In the genomic region with DNA sequence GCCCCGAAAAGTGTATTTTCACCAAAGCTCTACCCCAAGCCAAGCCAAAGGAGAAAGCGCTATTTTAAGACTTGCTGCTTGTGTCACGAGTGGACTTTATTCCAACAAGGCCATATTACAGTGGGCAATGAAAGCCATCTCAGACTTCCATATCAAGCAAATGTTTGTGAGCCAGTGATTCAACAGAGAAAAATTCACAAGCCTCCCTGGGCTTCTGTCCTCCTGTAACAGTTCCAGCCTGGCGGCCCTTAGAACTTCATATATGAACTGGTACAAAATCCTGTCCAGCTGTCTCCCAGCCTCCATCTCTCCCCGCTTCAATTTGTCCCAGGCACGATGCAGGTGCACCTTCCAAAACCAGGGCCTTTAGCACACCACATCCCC, we compare ENCODE assay signal across 12 cellular contexts. TPM values are rescaled to one million over a fixed set of nuclear protein-coding genes. Genes with fewer than 3 reads are reported as not detected.
A peak's percentile ranks its signal among the peaks of the same experiment; 100 is the strongest.
DNase-seq lines count a peak whose midpoint lies in the region; ATAC-seq and TF ChIP-seq lines count a peak whose summit lies in the region.
"Had no signal": no experiment of that assay in that cellular context is flagged by ENCODE, and none has a peak within 500 bp of the region (broad histone marks: within the 10 kb centered on the region; RNA-seq: fewer than 3 reads in every experiment).

No MANE protein-coding gene starts in this region.

- no peak overlapping the region for H3K27ac Mint-ChIP-seq in CD8-positive, alpha-beta memory T cell
- H3K27ac Mint-ChIP-seq: progenitor cell of endocrine pancreas had no signal

- peaks cover 0 to 4% of the 10 kb centered on the region in 2 donors for H3K27me3 Mint-ChIP-seq in CD8-positive, alpha-beta memory T cell
- H3K27me3 Mint-ChIP-seq: progenitor cell of endocrine pancreas had no signal

- peaks cover 0 to 32% (median 20%) of the 10 kb centered on the region in 3 donors for H3K4me1 ChIP-seq in gastroesophageal sphincter
- H3K4me1 ChIP-seq in CD8-positive, alpha-beta memory T cell (ENCODE audit: insufficient read depth, low read length), result no peaks in the 10 kb centered on the region
- peaks cover 8% of the 10 kb centered on the region for H3K4me1 ChIP-seq in HAP-1
- H3K4me1 ChIP-seq in Karpas-422 (ENCODE audit: low read length), result no peaks in the 10 kb centered on the region

- no peak overlapping the region for H2AFZ ChIP-seq in Karpas-422 (ENCODE audit: low read length)

- TF ChIP-seq CTCF in gastroesophageal sphincter (IDR thresholded peaks at IDR 0.05) (no peak), omental fat pad (IDR thresholded peaks at IDR 0.05) (no peak)

- 29 to 40% methylated on average over 6 of the region's 6 CpGs for WGBS in gastroesophageal sphincter (ENCODE audit: low coverage in 1 of 2), 2 donors

- H3K36me3 ChIP-seq in MG63 (no peaks in the 10 kb centered on the region), gastroesophageal sphincter (no peaks in the 10 kb centered on the region), HAP-1 (replicated peaks) (no peaks in the 10 kb centered on the region), Karpas-422 (ENCODE audit: insufficient read depth, low read length) (no peaks in the 10 kb centered on the region)
- no peaks in the 10 kb centered on the region for H3K36me3 ChIP-seq in CD8-positive, alpha-beta memory T cell (ENCODE audit: insufficient read depth, low read length)

- H3K79me2 ChIP-seq in Karpas-422 (ENCODE audit: low read length), result no peaks in the 10 kb centered on the region

- no peak overlapping the region for H3K4me2 ChIP-seq in Karpas-422 (ENCODE audit: low read depth, low read length, poor library complexity, severe bottlenecking)

- H3K9me3 ChIP-seq in MG63 (no peaks in the 10 kb centered on the region), gastroesophageal sphincter (no peaks in the 10 kb centered on the region), HAP-1 (no peaks in the 10 kb centered on the region), Karpas-422 (ENCODE audit: low read length) (no peaks in the 10 kb centered on the region)
- H3K9me3 ChIP-seq in CD8-positive, alpha-beta memory T cell (ENCODE audit: low read length), result no peaks in the 10 kb centered on the region

- POLR2A ChIA-PET in CD8-positive, alpha-beta memory T cell (lab: Charles Lee), result no interaction called here

- no peaks in the 10 kb centered on the region for H3K4me1 Mint-ChIP-seq in CD8-positive, alpha-beta memory T cell

- H3K27me3 ChIP-seq in MG63, result no peaks in the 10 kb centered on the region
- no peaks in the 10 kb centered on the region for H3K27me3 ChIP-seq in gastroesophageal sphincter
- no peaks in the 10 kb centered on the region for H3K27me3 ChIP-seq in CD8-positive, alpha-beta memory T cell (ENCODE audit: insufficient read depth, low read length, poor library complexity, severe bottlenecking)
- H3K27me3 ChIP-seq in HAP-1 (ENCODE audit: low read depth), result no peaks in the 10 kb centered on the region
- H3K27me3 ChIP-seq in Karpas-422 (ENCODE audit: low read length), result no peaks in the 10 kb centered on the region

- H3K4me3 ChIP-seq in MG63 (no peak overlapping the region), gastroesophageal sphincter (no peak overlapping the region), HAP-1 (no peak overlapping the region), Karpas-422 (ENCODE audit: low read length) (no peak overlapping the region)
- no peak overlapping the region for H3K4me3 ChIP-seq in CD8-positive, alpha-beta memory T cell (ENCODE audit: low read length)

- CTCF ChIA-PET in CD8-positive, alpha-beta memory T cell (lab: Charles Lee), result no interaction called here

- H3K9ac ChIP-seq in Karpas-422 (ENCODE audit: low read length), result no peak overlapping the region

- in situ Hi-C loops in HAP-1 (cut with MboI; ENCODE audit: low sequenced_read_pairs), result no loop called here

- no peaks in the 10 kb centered on the region for H3K36me3 Mint-ChIP-seq in CD8-positive, alpha-beta memory T cell

- H3K27ac ChIP-seq in gastroesophageal sphincter (peak overlapping the region; percentile 2 to 80 (median 78)), Karpas-422 (ENCODE audit: low read length) (no peak overlapping the region)
- no peak overlapping the region for H3K27ac ChIP-seq in CD8-positive, alpha-beta memory T cell (ENCODE audit: low read depth, low read length)

- no peak for TF ChIP-seq EP300 in gastroesophageal sphincter (IDR thresholded peaks at IDR 0.05)

- peaks cover 0 to 7% (median 0%) of the 10 kb centered on the region in 5 donors for H3K9me3 Mint-ChIP-seq in CD8-positive, alpha-beta memory T cell

- H3K4me3 Mint-ChIP-seq in CD8-positive, alpha-beta memory T cell, result no peak overlapping the region

- H4K20me1 ChIP-seq in Karpas-422 (ENCODE audit: insufficient read depth, low read depth, low read length), result no peaks in the 10 kb centered on the region

- H3K9me2 ChIP-seq in Karpas-422 (replicated peaks; ENCODE audit: insufficient read depth, low read length), result no peaks in the 10 kb centered on the region

- DNase-seq in MG63 (peak; percentile 12), omental fat pad (ENCODE audit: low spot score) (no peak), HAP-1 (ENCODE audit: low spot score in 2 of 2) (no peak), cortex of kidney (lab: John Stamatoyannopoulos, UW) (no peak), Karpas-422 (no peak)
- DNase-seq in CD8-positive, alpha-beta memory T cell, result no peak
- DNase-seq: activated CD4-positive, CD25-positive, alpha-beta regulatory T cell; activated T-cell treated with anti-CD3 and anti-CD28 coated beads for 4 hours; Calu3; midbrain had no signal

- no peak for TF ChIP-seq POLR2A in gastroesophageal sphincter (IDR thresholded peaks at IDR 0.05)

- ATAC-seq in gastroesophageal sphincter (peak; percentile 77), omental fat pad (ENCODE audit: low FRiP score) (peak; percentile 55)

RNA-seq across cellular contexts. Expression of a gene that starts 11.2 kb away (rescaled TPM):
- 1.0 and 4.1 TPM in 2 replicates for total RNA-seq in MG63 (2014; rRNA removed; shearing (Covaris generic); ENCODE audit: low replicate concordance)
- 10 to 100 TPM; 23.0 to 67.8 (median 48.0) TPM for total RNA-seq in gastroesophageal sphincter
- total RNA-seq in omental fat pad, result 10 to 100 TPM; 16.5 to 31.2 (median 22.3) TPM
- total RNA-seq in CD8-positive, alpha-beta memory T cell, result under 1 TPM; 0.18 to 0.27 TPM
- polyA plus RNA-seq in CD8-positive, alpha-beta memory T cell, result 0.07 TPM
- 0.15 and 1.0 TPM in 2 replicates for total RNA-seq in Karpas-422 (2014; rRNA removed; shearing (Covaris generic); ENCODE audit: low replicate concordance)

Comparison
In these comparisons a context has a peak if more than half of its experiments do, and no peak if none do; other contexts are left out.
1. H3K27ac ChIP-seq: peak in gastroesophageal sphincter (4 of 4); none in CD8-positive, alpha-beta memory T cell (single experiment) and Karpas-422 (single experiment).